1 cellular context compared by ENCODE assay signal in the genomic region with DNA sequence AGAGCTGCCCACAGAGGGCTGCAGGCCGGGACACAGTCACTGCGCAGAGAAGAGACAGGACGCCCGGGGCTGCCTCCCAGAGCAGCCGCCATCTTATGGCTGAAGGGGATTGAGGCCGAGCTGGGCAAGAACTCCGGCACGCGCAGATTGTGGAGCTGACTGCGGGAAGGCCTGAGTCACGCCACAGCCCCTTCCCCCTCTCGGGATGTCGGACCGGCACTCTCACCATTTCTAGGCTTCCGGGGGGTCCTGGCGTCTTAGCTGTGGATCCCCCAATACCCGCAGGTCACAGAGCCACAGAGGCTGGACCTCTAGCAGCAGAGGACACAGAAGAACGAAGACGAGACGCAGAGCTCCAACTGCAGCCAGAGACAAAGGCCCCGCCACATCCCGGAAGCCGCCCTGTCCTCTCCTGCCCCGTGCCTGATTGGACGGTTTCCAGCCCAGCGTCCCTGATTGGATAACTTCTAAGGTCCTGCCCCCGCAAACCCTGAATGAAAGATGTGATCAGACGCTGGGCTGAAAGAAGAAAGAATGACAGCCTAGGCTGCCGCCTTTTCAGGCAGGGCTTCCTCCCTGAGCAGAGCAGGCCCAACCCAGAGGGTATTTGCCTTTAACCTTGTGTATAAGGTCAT.
TF ChIP-seq lines count a peak whose summit lies in the region.

A gene (minus strand): TSS at position 373 of the 635 bp plus-strand sequence. CDS start 144 bp downstream, at position 229.

TF ChIP-seq in K562, 482 proteins besides CTCF, POLR2A, EP300 and RAD21 (continued from another document and continues in another):
- TF ChIP-seq NR1H2 (CRISPR knock-in tag; IDR thresholded peaks at IDR 0.05) (no peak), ZNF23 (CRISPR knock-in tag; IDR thresholded peaks at IDR 0.05) (no peak), HSF4 (CRISPR knock-in tag; IDR thresholded peaks at IDR 0.05; ENCODE audit: borderline replicate concordance) (no peak), ARHGAP35 (IDR thresholded peaks at IDR 0.05; ENCODE audit: partially characterized antibody) (no peak), PTBP1 (IDR thresholded peaks at IDR 0.05; ENCODE audit: low read depth, low read length) (no peak), FOS (IDR thresholded peaks at IDR 0.05; ENCODE audit: extremely low read depth, insufficient read length) (peak; percentile 86), ZNF75A (CRISPR knock-in tag; IDR thresholded peaks at IDR 0.05) (no peak), ADNP (tag; IDR thresholded peaks at IDR 0.05) (no peak), HDAC3 (IDR thresholded peaks at IDR 0.05; ENCODE audit: borderline replicate concordance, partially characterized antibody) (no peak), MEF2A (IDR thresholded peaks at IDR 0.05; ENCODE audit: control insufficient read depth, low read depth, low read length) (no peak), TOE1 (IDR thresholded peaks at IDR 0.05; ENCODE audit: borderline replicate concordance) (no peak), TOE1 (CRISPR knock-in tag; IDR thresholded peaks at IDR 0.05; ENCODE audit: borderline replicate concordance, low read depth) (no peak), DPF2 (IDR thresholded peaks at IDR 0.05) (no peak), BRD4 (IDR thresholded peaks at IDR 0.05) (no peak), FOXP1 (CRISPR knock-in tag; IDR thresholded peaks at IDR 0.05) (no peak), NCOR1 (IDR thresholded peaks at IDR 0.05) (no peak), NRF1 (conservative IDR thresholded peaks at IDR 0.05 in 1 of 2, IDR thresholded peaks at IDR 0.05 in 1 of 2) (peak; percentile 22 to 37; a peak in 1 of 4 replicates), CCNT2 (IDR thresholded peaks at IDR 0.05; ENCODE audit: borderline replicate concordance, extremely low read depth, insufficient read length, low read depth, low read length) (peak; percentile 17), ZBTB17 (CRISPR knock-in tag; IDR thresholded peaks at IDR 0.05) (no peak), ZNF121 (CRISPR knock-in tag; conservative IDR thresholded peaks at IDR 0.05) (no peak), PHB (CRISPR knock-in tag; IDR thresholded peaks at IDR 0.05) (no peak), SMARCB1 (IDR thresholded peaks at IDR 0.05; ENCODE audit: insufficient read length, low read depth) (no peak), HDAC2 (IDR thresholded peaks at IDR 0.05) (no peak), MTA3 (IDR thresholded peaks at IDR 0.05; ENCODE audit: borderline replicate concordance) (no peak), BHLHE40 (IDR thresholded peaks at IDR 0.05; ENCODE audit: low read length) (no peak; the same call in 1 of the 2 replicates), RFX1 (IDR thresholded peaks at IDR 0.05) (no peak), HNRNPL (IDR thresholded peaks at IDR 0.05; ENCODE audit: low read depth, low read length) (no peak), SMC3 (conservative IDR thresholded peaks at IDR 0.05; ENCODE audit: insufficient read depth, low read depth, low read length) (no peak), NFATC3 (IDR thresholded peaks at IDR 0.05) (no peak), HMGN3 (IDR thresholded peaks at IDR 0.05; ENCODE audit: borderline replicate concordance, extremely low read depth, insufficient read length, low read depth, low read length) (no peak), CBFA2T3 (IDR thresholded peaks at IDR 0.05) (no peak), HDAC1 (IDR thresholded peaks at IDR 0.05) (no peak), ZNF668 (CRISPR knock-in tag; IDR thresholded peaks at IDR 0.05) (no peak), BRCA1 (IDR thresholded peaks at IDR 0.05) (no peak), BRCA1 (CRISPR knock-in tag; IDR thresholded peaks at IDR 0.05) (no peak)
- TF ChIP-seq, protein P1, sequence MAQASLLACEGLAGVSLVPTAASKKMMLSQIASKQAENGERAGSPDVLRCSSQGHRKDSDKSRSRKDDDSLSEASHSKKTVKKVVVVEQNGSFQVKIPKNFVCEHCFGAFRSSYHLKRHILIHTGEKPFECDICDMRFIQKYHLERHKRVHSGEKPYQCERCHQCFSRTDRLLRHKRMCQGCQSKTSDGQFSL (CRISPR knock-in tag; IDR thresholded peaks at IDR 0.05): no peak
- TF ChIP-seq, protein P1 (tag; IDR thresholded peaks at IDR 0.05): no peak
- TF ChIP-seq, protein P2, sequence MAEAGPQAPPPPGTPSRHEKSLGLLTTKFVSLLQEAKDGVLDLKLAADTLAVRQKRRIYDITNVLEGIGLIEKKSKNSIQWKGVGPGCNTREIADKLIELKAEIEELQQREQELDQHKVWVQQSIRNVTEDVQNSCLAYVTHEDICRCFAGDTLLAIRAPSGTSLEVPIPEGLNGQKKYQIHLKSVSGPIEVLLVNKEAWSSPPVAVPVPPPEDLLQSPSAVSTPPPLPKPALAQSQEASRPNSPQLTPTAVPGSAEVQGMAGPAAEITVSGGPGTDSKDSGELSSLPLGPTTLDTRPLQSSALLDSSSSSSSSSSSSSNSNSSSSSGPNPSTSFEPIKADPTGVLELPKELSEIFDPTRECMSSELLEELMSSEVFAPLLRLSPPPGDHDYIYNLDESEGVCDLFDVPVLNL (CRISPR knock-in tag; IDR thresholded peaks at IDR 0.05; ENCODE audit: low read depth): no peak
- TF ChIP-seq, protein P3, sequence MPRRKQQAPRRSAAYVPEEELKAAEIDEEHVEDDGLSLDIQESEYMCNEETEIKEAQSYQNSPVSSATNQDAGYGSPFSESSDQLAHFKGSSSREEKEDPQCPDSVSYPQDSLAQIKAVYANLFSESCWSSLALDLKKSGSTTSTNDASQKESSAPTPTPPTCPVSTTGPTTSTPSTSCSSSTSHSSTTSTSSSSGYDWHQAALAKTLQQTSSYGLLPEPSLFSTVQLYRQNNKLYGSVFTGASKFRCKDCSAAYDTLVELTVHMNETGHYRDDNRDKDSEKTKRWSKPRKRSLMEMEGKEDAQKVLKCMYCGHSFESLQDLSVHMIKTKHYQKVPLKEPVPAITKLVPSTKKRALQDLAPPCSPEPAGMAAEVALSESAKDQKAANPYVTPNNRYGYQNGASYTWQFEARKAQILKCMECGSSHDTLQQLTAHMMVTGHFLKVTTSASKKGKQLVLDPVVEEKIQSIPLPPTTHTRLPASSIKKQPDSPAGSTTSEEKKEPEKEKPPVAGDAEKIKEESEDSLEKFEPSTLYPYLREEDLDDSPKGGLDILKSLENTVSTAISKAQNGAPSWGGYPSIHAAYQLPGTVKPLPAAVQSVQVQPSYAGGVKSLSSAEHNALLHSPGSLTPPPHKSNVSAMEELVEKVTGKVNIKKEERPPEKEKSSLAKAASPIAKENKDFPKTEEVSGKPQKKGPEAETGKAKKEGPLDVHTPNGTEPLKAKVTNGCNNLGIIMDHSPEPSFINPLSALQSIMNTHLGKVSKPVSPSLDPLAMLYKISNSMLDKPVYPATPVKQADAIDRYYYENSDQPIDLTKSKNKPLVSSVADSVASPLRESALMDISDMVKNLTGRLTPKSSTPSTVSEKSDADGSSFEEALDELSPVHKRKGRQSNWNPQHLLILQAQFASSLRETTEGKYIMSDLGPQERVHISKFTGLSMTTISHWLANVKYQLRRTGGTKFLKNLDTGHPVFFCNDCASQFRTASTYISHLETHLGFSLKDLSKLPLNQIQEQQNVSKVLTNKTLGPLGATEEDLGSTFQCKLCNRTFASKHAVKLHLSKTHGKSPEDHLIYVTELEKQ (CRISPR knock-in tag; IDR thresholded peaks at IDR 0.05): no peak
- TF ChIP-seq, protein P4, sequence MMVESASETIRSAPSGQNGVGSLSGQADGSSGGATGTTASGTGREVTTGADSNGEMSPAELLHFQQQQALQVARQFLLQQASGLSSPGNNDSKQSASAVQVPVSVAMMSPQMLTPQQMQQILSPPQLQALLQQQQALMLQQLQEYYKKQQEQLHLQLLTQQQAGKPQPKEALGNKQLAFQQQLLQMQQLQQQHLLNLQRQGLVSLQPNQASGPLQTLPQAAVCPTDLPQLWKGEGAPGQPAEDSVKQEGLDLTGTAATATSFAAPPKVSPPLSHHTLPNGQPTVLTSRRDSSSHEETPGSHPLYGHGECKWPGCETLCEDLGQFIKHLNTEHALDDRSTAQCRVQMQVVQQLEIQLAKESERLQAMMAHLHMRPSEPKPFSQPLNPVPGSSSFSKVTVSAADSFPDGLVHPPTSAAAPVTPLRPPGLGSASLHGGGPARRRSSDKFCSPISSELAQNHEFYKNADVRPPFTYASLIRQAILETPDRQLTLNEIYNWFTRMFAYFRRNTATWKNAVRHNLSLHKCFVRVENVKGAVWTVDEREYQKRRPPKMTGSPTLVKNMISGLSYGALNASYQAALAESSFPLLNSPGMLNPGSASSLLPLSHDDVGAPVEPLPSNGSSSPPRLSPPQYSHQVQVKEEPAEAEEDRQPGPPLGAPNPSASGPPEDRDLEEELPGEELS (CRISPR knock-in tag; IDR thresholded peaks at IDR 0.05; ENCODE audit: borderline replicate concordance): no peak
- TF ChIP-seq, protein P5, sequence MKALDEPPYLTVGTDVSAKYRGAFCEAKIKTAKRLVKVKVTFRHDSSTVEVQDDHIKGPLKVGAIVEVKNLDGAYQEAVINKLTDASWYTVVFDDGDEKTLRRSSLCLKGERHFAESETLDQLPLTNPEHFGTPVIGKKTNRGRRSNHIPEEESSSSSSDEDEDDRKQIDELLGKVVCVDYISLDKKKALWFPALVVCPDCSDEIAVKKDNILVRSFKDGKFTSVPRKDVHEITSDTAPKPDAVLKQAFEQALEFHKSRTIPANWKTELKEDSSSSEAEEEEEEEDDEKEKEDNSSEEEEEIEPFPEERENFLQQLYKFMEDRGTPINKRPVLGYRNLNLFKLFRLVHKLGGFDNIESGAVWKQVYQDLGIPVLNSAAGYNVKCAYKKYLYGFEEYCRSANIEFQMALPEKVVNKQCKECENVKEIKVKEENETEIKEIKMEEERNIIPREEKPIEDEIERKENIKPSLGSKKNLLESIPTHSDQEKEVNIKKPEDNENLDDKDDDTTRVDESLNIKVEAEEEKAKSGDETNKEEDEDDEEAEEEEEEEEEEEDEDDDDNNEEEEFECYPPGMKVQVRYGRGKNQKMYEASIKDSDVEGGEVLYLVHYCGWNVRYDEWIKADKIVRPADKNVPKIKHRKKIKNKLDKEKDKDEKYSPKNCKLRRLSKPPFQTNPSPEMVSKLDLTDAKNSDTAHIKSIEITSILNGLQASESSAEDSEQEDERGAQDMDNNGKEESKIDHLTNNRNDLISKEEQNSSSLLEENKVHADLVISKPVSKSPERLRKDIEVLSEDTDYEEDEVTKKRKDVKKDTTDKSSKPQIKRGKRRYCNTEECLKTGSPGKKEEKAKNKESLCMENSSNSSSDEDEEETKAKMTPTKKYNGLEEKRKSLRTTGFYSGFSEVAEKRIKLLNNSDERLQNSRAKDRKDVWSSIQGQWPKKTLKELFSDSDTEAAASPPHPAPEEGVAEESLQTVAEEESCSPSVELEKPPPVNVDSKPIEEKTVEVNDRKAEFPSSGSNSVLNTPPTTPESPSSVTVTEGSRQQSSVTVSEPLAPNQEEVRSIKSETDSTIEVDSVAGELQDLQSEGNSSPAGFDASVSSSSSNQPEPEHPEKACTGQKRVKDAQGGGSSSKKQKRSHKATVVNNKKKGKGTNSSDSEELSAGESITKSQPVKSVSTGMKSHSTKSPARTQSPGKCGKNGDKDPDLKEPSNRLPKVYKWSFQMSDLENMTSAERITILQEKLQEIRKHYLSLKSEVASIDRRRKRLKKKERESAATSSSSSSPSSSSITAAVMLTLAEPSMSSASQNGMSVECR (CRISPR knock-in tag; IDR thresholded peaks at IDR 0.05): no peak
- TF ChIP-seq, protein P6, sequence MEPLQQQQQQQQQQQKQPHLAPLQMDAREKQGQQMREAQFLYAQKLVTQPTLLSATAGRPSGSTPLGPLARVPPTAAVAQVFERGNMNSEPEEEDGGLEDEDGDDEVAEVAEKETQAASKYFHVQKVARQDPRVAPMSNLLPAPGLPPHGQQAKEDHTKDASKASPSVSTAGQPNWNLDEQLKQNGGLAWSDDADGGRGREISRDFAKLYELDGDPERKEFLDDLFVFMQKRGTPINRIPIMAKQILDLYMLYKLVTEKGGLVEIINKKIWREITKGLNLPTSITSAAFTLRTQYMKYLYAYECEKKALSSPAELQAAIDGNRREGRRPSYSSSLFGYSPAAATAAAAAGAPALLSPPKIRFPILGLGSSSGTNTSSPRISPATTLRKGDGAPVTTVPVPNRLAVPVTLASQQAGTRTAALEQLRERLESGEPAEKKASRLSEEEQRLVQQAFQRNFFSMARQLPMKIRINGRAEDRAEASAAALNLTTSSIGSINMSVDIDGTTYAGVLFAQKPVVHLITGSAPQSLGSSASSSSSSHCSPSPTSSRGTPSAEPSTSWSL (CRISPR knock-in tag; IDR thresholded peaks at IDR 0.05; ENCODE audit: borderline replicate concordance): no peak
- TF ChIP-seq, protein P7, sequence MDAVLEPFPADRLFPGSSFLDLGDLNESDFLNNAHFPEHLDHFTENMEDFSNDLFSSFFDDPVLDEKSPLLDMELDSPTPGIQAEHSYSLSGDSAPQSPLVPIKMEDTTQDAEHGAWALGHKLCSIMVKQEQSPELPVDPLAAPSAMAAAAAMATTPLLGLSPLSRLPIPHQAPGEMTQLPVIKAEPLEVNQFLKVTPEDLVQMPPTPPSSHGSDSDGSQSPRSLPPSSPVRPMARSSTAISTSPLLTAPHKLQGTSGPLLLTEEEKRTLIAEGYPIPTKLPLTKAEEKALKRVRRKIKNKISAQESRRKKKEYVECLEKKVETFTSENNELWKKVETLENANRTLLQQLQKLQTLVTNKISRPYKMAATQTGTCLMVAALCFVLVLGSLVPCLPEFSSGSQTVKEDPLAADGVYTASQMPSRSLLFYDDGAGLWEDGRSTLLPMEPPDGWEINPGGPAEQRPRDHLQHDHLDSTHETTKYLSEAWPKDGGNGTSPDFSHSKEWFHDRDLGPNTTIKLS (IDR thresholded peaks at IDR 0.05; ENCODE audit: borderline replicate concordance, low read depth): no peak
- TF ChIP-seq, protein P8, sequence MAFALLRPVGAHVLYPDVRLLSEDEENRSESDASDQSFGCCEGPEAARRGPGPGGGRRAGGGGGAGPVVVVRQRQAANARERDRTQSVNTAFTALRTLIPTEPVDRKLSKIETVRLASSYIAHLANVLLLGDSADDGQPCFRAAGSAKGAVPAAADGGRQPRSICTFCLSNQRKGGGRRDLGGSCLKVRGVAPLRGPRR (CRISPR knock-in tag; IDR thresholded peaks at IDR 0.05): no peak
- TF ChIP-seq, protein P9, sequence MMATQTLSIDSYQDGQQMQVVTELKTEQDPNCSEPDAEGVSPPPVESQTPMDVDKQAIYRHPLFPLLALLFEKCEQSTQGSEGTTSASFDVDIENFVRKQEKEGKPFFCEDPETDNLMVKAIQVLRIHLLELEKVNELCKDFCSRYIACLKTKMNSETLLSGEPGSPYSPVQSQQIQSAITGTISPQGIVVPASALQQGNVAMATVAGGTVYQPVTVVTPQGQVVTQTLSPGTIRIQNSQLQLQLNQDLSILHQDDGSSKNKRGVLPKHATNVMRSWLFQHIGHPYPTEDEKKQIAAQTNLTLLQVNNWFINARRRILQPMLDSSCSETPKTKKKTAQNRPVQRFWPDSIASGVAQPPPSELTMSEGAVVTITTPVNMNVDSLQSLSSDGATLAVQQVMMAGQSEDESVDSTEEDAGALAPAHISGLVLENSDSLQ (IDR thresholded peaks at IDR 0.05): peak; percentile 88
- TF ChIP-seq, protein P10, sequence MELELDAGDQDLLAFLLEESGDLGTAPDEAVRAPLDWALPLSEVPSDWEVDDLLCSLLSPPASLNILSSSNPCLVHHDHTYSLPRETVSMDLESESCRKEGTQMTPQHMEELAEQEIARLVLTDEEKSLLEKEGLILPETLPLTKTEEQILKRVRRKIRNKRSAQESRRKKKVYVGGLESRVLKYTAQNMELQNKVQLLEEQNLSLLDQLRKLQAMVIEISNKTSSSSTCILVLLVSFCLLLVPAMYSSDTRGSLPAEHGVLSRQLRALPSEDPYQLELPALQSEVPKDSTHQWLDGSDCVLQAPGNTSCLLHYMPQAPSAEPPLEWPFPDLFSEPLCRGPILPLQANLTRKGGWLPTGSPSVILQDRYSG (tag; conservative IDR thresholded peaks at IDR 0.05; ENCODE audit: low read depth): no peak
